Comparison of ENCODE assay signal across 9 cellular contexts in the genomic region with DNA sequence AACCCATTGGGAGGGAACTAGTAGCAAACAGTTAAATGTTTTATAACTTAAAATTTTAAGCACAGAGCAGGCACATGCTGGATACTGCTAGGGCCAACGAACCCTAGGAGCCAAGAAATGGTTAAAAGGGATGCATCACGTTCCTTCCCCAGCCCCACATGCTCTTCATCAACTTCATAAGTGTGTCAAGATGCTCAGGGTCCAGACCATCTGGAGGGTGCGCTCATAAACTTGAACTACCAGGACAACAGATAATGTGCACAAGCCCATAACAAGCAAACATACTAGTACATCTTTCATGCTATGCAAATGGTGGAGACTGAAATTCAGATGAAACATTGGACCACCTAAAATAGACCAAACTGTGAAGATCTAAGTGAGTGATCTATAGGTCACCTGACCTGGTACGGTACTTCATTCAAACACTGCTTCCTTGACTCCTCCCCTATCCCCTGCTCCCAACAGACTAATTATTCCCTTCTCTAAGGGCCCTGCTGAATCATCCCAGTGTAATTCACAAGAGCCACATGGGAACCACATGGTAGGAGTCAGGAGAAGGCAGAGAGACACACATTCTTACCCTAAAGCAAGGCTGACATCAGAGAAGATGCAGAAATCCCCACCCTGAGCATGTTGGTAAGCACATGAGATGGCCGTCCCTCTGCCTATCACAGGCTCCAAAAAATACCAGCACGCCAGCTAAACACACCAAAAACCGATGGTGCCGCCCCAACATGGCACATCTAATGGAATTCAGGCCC.
DNase-seq lines count a peak whose midpoint lies in the region; ATAC-seq and TF ChIP-seq lines count a peak whose summit lies in the region.
"Had no signal": no experiment of that assay in that cellular context is flagged by ENCODE, and none has a peak within 500 bp of the region (broad histone marks: within the 10 kb centered on the region; RNA-seq: fewer than 3 reads in every experiment).

No MANE protein-coding gene starts in this region.

- TF ChIP-seq CTCF in A673 (conservative IDR thresholded peaks at IDR 0.05; ENCODE audit: low read depth, low read length): no peak
- TF ChIP-seq CTCF in upper lobe of right lung (IDR thresholded peaks at IDR 0.05): no peak

- H3K27me3 ChIP-seq in A673 (replicated peaks; ENCODE audit: insufficient read depth, low read depth, low read length, poor library complexity): peaks cover 64% of the 10 kb centered on the region
- H3K27me3 ChIP-seq in upper lobe of right lung: no peaks in the 10 kb centered on the region

- H3K9me3 ChIP-seq in A673 (ENCODE audit: low read depth, low read length, poor library complexity, severe bottlenecking) (no peaks in the 10 kb centered on the region), upper lobe of right lung (no peaks in the 10 kb centered on the region)

- no peaks in the 10 kb centered on the region for H3K27me3 Mint-ChIP-seq in activated naive CD8-positive, alpha-beta T cell

- H3K4me3 Mint-ChIP-seq in activated naive CD8-positive, alpha-beta T cell: peak overlapping the region; percentile 97

- BruUV-seq in A673 (replicated peaks; lab: Mats Ljungman, UMichigan): no TSS peak

- CTCF ChIA-PET in A673 (lab: Charles Lee): no interaction called here

- peak overlapping the region; percentile 99 for H3K27ac Mint-ChIP-seq in activated naive CD8-positive, alpha-beta T cell

- H3K27ac ChIP-seq in A673 (ENCODE audit: low read depth, low read length, poor library complexity, severe bottlenecking): no peak overlapping the region
- no peak overlapping the region for H3K27ac ChIP-seq in upper lobe of right lung

- H3K36me3 ChIP-seq in A673 (ENCODE audit: insufficient read depth, low read length, poor library complexity, severe bottlenecking) (no peaks in the 10 kb centered on the region), upper lobe of right lung (peaks cover 4% of the 10 kb centered on the region)

- intact Hi-C loops in A673 (cut with micrococcal nuclease; ENCODE audit: unreplicated experiment) (no loop called here), upper lobe of right lung (cut with DNase I) (no loop called here)

- peak; percentile 32 for DNase-seq in A673 (ENCODE audit: low spot score)
- DNase-seq in HK-2 (ENCODE audit: unreplicated experiment): peak; percentile 21
- peak; percentile 84 for DNase-seq in kidney tubule cell (ENCODE audit: low spot score)
- no peak for DNase-seq in upper lobe of right lung
- no peak for DNase-seq in NCI-H526 treated with DMSO at 0.1 percent for 48 hours (lab: John Stamatoyannopoulos, UW)
- DNase-seq in OCI-M2 (lab: John Stamatoyannopoulos, UW; ENCODE audit: unreplicated experiment): no peak
- DNase-seq: NCI-H1048 had no signal

- peaks cover 97% of the 10 kb centered on the region for H3K4me1 Mint-ChIP-seq in activated naive CD8-positive, alpha-beta T cell (ENCODE audit: low read depth)

- H3K36me3 Mint-ChIP-seq in activated naive CD8-positive, alpha-beta T cell: peaks cover 16% of the 10 kb centered on the region

- no peak overlapping the region for H3K4me3 ChIP-seq in A673 (ENCODE audit: low read depth, low read length, poor library complexity, severe bottlenecking)
- H3K4me3 ChIP-seq in upper lobe of right lung: no peak overlapping the region

- POLR2A ChIA-PET in A673 (lab: Charles Lee; ENCODE audit: low non-redundant PET): no interaction called here

- no peak for ATAC-seq in upper lobe of right lung
- ATAC-seq in HG03175 (IDR thresholded peaks at IDR 0.05; ENCODE audit: unreplicated experiment): no peak

- H3K4me1 ChIP-seq in A673 (ENCODE audit: insufficient read depth, low read length, poor library complexity, severe bottlenecking): no peaks in the 10 kb centered on the region
- peaks cover 100% of the 10 kb centered on the region for H3K4me1 ChIP-seq in upper lobe of right lung

- no peaks in the 10 kb centered on the region for H3K9me3 Mint-ChIP-seq in activated naive CD8-positive, alpha-beta T cell (ENCODE audit: low read depth)

Comparison
In these comparisons a context has a peak if more than half of its experiments do, and no peak if none do; other contexts are left out.
1. DNase-seq: peak in A673 (single experiment), HK-2 (single experiment) and kidney tubule cell (single experiment); none in upper lobe of right lung (single experiment), NCI-H526 treated with DMSO at 0.1 percent for 48 hours (single experiment) and OCI-M2 (single experiment).